ENCODE assay signal across 9 cellular contexts in genomic region chr12:96219700-96220206, GRCh38. TPM values are rescaled to one million over a fixed set of nuclear protein-coding genes. Genes with fewer than 3 reads are reported as not detected.
A peak's percentile ranks its signal among the peaks of the same experiment; 100 is the strongest.
DNase-seq lines count a peak whose midpoint lies in the region; ATAC-seq, FAIRE-seq and TF ChIP-seq lines count a peak whose summit lies in the region.
"Had no signal": no experiment of that assay in that cellular context is flagged by ENCODE, and none has a peak within 500 bp of the region (broad histone marks: within the 10 kb centered on the region; RNA-seq: fewer than 3 reads in every experiment).

No MANE protein-coding gene starts in this region.

- no peaks in the 10 kb centered on the region for H3K9me3 Mint-ChIP-seq in progenitor cell of endocrine pancreas (ENCODE audit: low read depth)

- CTCF ChIA-PET in HepG2 (lab: Yijun Ruan, JAX; ENCODE audit: low intra/inter-chr PET ratio, low total read pairs): no interaction called here
- CTCF ChIA-PET in RWPE1 (lab: Yijun Ruan, JAX): interaction anchor here (0.6 kb wide), 1 partner anchor 297 kb away, joined by 3 read pairs; no protein-coding TSS in a partner anchor

- H3K4me3 ChIP-seq in HepG2 (replicated peaks in 1 of 3; ENCODE audit: insufficient read depth in 1 of 3, low read depth in 2 of 3, low read length in 3 of 3) (peak overlapping the region; percentile 19 to 47 (median 29); a peak in 4 of 6 replicates), right lobe of liver (no peak overlapping the region), small intestine (ENCODE audit: low read depth in 1 of 2, low read length in 2 of 2) (no peak overlapping the region)
- H3K4me3 ChIP-seq: thyroid gland had no signal

- no peak for TF ChIP-seq CTCF in HepG2 (CRISPR knock-in tag; IDR thresholded peaks at IDR 0.05)
- no peak for TF ChIP-seq CTCF in right lobe of liver (IDR thresholded peaks at IDR 0.05)
- TF ChIP-seq CTCF in RWPE1 (conservative IDR thresholded peaks at IDR 0.05; ENCODE audit: low read depth): no peak
- TF ChIP-seq CTCF in progenitor cell of endocrine pancreas (IDR thresholded peaks at IDR 0.05; ENCODE audit: unreplicated experiment): no peak

- peak overlapping the region; percentile 60 for H3K27ac ChIP-seq in HepG2 (ENCODE audit: extremely low read length, insufficient read depth, low read length)
- H3K27ac ChIP-seq in right lobe of liver: no peak overlapping the region
- H3K27ac ChIP-seq in RWPE1: peak overlapping the region; percentile 100
- H3K27ac ChIP-seq in small intestine (ENCODE audit: low read depth in 1 of 2, low read length in 1 of 2): no peak overlapping the region

- no peaks in the 10 kb centered on the region for H3K36me3 Mint-ChIP-seq in progenitor cell of endocrine pancreas (ENCODE audit: insufficient read depth)

- in situ Hi-C loops in HepG2 (cut with HindIII; ENCODE audit: extremely low pct_ligation_motif_present, low pct_unique_long_range_greater_than_20kb): loop anchor here (25.0 kb wide), 1 partner anchor 293 kb away; no protein-coding TSS in a partner anchor

- POLR2A ChIA-PET in HepG2 (lab: Yijun Ruan, JAX): no interaction called here
- POLR2A ChIA-PET in RWPE1 (lab: Yijun Ruan, JAX; ENCODE audit: low non-redundant PET): interaction anchor here (1.0 kb wide), 1 partner anchor 182 kb away, joined by 3 read pairs; no protein-coding TSS in a partner anchor

- intact Hi-C loops in HepG2 (cut with micrococcal nuclease; ENCODE audit: unreplicated experiment): loop anchor here (5.0 to 10.0 kb wide), 3 partner anchors 45 to 283 kb away; no protein-coding TSS in a partner anchor
- intact Hi-C loops in right lobe of liver (cut with DNase I): loop anchor here in 1 of 2 donors (10.0 kb wide), 1 partner anchor 155 kb away; no protein-coding TSS in a partner anchor

- no peak overlapping the region for H3K27ac Mint-ChIP-seq in progenitor cell of endocrine pancreas

- H3K36me3 ChIP-seq in HepG2 (replicated peaks in 1 of 2; ENCODE audit: control insufficient read depth in 1 of 2, insufficient read depth in 2 of 2, low read length in 2 of 2): no peaks in the 10 kb centered on the region
- peaks cover 0 to 2% (median 0%) of the 10 kb centered on the region in 4 donors for H3K36me3 ChIP-seq in right lobe of liver
- peaks cover 0 to 3% of the 10 kb centered on the region in 2 donors for H3K36me3 ChIP-seq in small intestine (ENCODE audit: control insufficient read depth in 2 of 2, insufficient read depth in 2 of 2, low read length in 2 of 2)

- H3K9me3 ChIP-seq in HepG2 (ENCODE audit: low read length) (no peaks in the 10 kb centered on the region), right lobe of liver (no peaks in the 10 kb centered on the region), small intestine (ENCODE audit: control insufficient read depth, low read depth) (no peaks in the 10 kb centered on the region)
- H3K9me3 ChIP-seq: thyroid gland had no signal

- TF ChIP-seq RAD21 in HepG2 (CRISPR knock-in tag; IDR thresholded peaks at IDR 0.05): no peak

- H3K9ac ChIP-seq in HepG2 (ENCODE audit: insufficient read depth, low read depth, low read length): peak overlapping the region; percentile 44

- 71% methylated on average over 13 of the region's 15 CpGs for WGBS in HepG2 (ENCODE audit: low lambda C conversion rate)
- WGBS in right lobe of liver (ENCODE audit: insufficient coverage, low coverage, low lambda C conversion rate, missing lambda C conversion rate): 66% methylated on average over 5 of the region's 15 CpGs
- WGBS in small intestine, 3 donors: 88 to 89% (median 89%) methylated on average over 15 of the region's 15 CpGs

- H3K27me3 Mint-ChIP-seq in progenitor cell of endocrine pancreas: no peaks in the 10 kb centered on the region

- DNase-seq in HepG2 (ENCODE audit: low spot score) (peak; percentile 50), right lobe of liver (no peak), RWPE1 (ENCODE audit: low spot score) (peak; percentile 99), fibroblast of the conjunctiva (ENCODE audit: low read depth) (peak; percentile 89), progenitor cell of endocrine pancreas (ENCODE audit: low spot score, unreplicated experiment) (no peak), small intestine (no peak), NOMO-1 treated with dmso at 0.1 percent for 144 hours (lab: John Stamatoyannopoulos, UW; ENCODE audit: unreplicated experiment) (no peak)
- DNase-seq in activated T-cell treated with anti-CD3 and anti-CD28 coated beads, Interleukin-2, amount 50 U/mL, for 1 hour: no peak

- no peaks in the 10 kb centered on the region for H4K20me1 ChIP-seq in HepG2 (ENCODE audit: insufficient read depth, low read length)

- ATAC-seq in HepG2: peak; percentile 60
- ATAC-seq in right lobe of liver: no peak

- H3K27me3 ChIP-seq in HepG2 (ENCODE audit: control insufficient read depth in 1 of 2, insufficient read depth in 2 of 2, low read length in 2 of 2): no peaks in the 10 kb centered on the region
- no peaks in the 10 kb centered on the region for H3K27me3 ChIP-seq in right lobe of liver
- H3K27me3 ChIP-seq in small intestine (ENCODE audit: control insufficient read depth in 2 of 2, insufficient read depth in 2 of 2, low read length in 2 of 2): no peaks in the 10 kb centered on the region
- H3K27me3 ChIP-seq: thyroid gland had no signal

- peaks cover 2% of the 10 kb centered on the region for H3K4me1 Mint-ChIP-seq in progenitor cell of endocrine pancreas (ENCODE audit: low read depth)

- H2AFZ ChIP-seq in HepG2 (ENCODE audit: low read length): no peak overlapping the region

- FAIRE-seq in HepG2 (lab: Jason Lieb, UNC): no peak
- no peak for FAIRE-seq in small intestine (lab: Jason Lieb, UNC)

- H3K79me2 ChIP-seq in HepG2 (ENCODE audit: insufficient read depth, low read length): no peaks in the 10 kb centered on the region

- H3K4me3 Mint-ChIP-seq in progenitor cell of endocrine pancreas (ENCODE audit: low read depth): no peak overlapping the region

- no TSS peak for BruUV-seq in HepG2 (replicated peaks; lab: Mats Ljungman, UMichigan)

- TF ChIP-seq POLR2A in HepG2 (IDR thresholded peaks at IDR 0.05; ENCODE audit: insufficient read depth in 1 of 2, low read depth in 2 of 2, low read length in 2 of 2): no peak
- TF ChIP-seq POLR2A in right lobe of liver (IDR thresholded peaks at IDR 0.05): no peak

- peak overlapping the region; percentile 69 for H3K4me2 ChIP-seq in HepG2 (ENCODE audit: low read depth, low read length)

- peaks cover 68% of the 10 kb centered on the region for H3K4me1 ChIP-seq in HepG2 (ENCODE audit: insufficient read depth, low read length)
- peaks cover 0 to 9% (median 0%) of the 10 kb centered on the region in 4 donors for H3K4me1 ChIP-seq in right lobe of liver
- H3K4me1 ChIP-seq in small intestine (ENCODE audit: control insufficient read depth in 2 of 2, insufficient read depth in 1 of 2, low read depth in 1 of 2, low read length in 1 of 2): no peaks in the 10 kb centered on the region

- TF ChIP-seq EP300 in HepG2 (IDR thresholded peaks at IDR 0.05; ENCODE audit: low read depth in 2 of 2, low read length in 2 of 2): no peak
- no peak for TF ChIP-seq EP300 in HepG2 (CRISPR knock-in tag; IDR thresholded peaks at IDR 0.05; ENCODE audit: borderline replicate concordance)

TF ChIP-seq in HepG2, 621 proteins besides CTCF, POLR2A, EP300 and RAD21 (continues in another document):
- TF ChIP-seq, protein P1, sequence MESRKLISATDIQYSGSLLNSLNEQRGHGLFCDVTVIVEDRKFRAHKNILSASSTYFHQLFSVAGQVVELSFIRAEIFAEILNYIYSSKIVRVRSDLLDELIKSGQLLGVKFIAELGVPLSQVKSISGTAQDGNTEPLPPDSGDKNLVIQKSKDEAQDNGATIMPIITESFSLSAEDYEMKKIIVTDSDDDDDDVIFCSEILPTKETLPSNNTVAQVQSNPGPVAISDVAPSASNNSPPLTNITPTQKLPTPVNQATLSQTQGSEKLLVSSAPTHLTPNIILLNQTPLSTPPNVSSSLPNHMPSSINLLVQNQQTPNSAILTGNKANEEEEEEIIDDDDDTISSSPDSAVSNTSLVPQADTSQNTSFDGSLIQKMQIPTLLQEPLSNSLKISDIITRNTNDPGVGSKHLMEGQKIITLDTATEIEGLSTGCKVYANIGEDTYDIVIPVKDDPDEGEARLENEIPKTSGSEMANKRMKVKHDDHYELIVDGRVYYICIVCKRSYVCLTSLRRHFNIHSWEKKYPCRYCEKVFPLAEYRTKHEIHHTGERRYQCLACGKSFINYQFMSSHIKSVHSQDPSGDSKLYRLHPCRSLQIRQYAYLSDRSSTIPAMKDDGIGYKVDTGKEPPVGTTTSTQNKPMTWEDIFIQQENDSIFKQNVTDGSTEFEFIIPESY (CRISPR knock-in tag; IDR thresholded peaks at IDR 0.05): peak; percentile 88
- TF ChIP-seq ZNF549 (CRISPR knock-in tag; IDR thresholded peaks at IDR 0.05): no peak

RNA-seq across cellular contexts. Expression of gene ELK3, which starts 25.6 kb away (rescaled TPM):
- 3.0 and 3.2 TPM in 2 replicates for total RNA-seq in HepG2 (2016; rRNA removed; fragmentation: Illumina TruSeq; extraction: Trizol)
- total RNA-seq in HepG2 (2016; cell fraction: cytosol; rRNA removed; fragmentation: Illumina TruSeq; extraction: Trizol; ENCODE audit: low read depth): 1.2 and 1.3 TPM in 2 replicates
- total RNA-seq in HepG2 (2016; cell fraction: insoluble cytoplasmic fraction; rRNA removed; fragmentation: Illumina TruSeq; extraction: Trizol): 2.3 and 2.7 TPM in 2 replicates
- total RNA-seq in HepG2 (2016; cell fraction: membrane; rRNA removed; fragmentation: Illumina TruSeq; extraction: Trizol): 4.8 and 5.0 TPM in 2 replicates
- total RNA-seq in HepG2 (2016; cell fraction: nucleus; rRNA removed; fragmentation: Illumina TruSeq; extraction: Trizol): 2.7 and 3.9 TPM in 2 replicates
- 2.4 and 2.9 TPM in 2 replicates for polyA plus RNA-seq in HepG2 (2011; rRNA removed)
- 1.5 and 2.1 TPM in 2 replicates for polyA plus RNA-seq in HepG2 (2011; cell fraction: cytosol; rRNA removed)
- polyA plus RNA-seq in HepG2 (2011; cell fraction: nucleus; rRNA removed): 1.2 and 2.1 TPM in 2 replicates
- polyA plus RNA-seq in HepG2 (2012): 1.8 and 2.5 TPM in 2 replicates
- 1.5 and 2.0 TPM in 2 replicates for polyA plus RNA-seq in HepG2 (2016; cell fraction: cytosol; fragmentation: Illumina TruSeq; extraction: Trizol; ENCODE audit: low read depth)
- polyA plus RNA-seq in HepG2 (2016; cell fraction: insoluble cytoplasmic fraction; fragmentation: Illumina TruSeq; extraction: Trizol; ENCODE audit: low read depth): 4.0 and 4.7 TPM in 2 replicates
- polyA plus RNA-seq in HepG2 (2016; cell fraction: membrane; fragmentation: Illumina TruSeq; extraction: Trizol; ENCODE audit: low read depth): 3.8 and 4.8 TPM in 2 replicates
- polyA plus RNA-seq in HepG2 (2016; cell fraction: nucleus; fragmentation: Illumina TruSeq; extraction: Trizol; ENCODE audit: insufficient read depth, low read depth): 3.9 and 4.5 TPM in 2 replicates
- 5.5 and 9.6 TPM in 2 replicates for polyA minus RNA-seq in HepG2 (2011; rRNA and poly(A)+ RNA removed; ENCODE audit: low replicate concordance)
- polyA minus RNA-seq in HepG2 (2011; cell fraction: cytosol; rRNA and poly(A)+ RNA removed): 3.2 and 3.3 TPM in 2 replicates
- 2.6 and 2.7 TPM in 2 replicates for polyA minus RNA-seq in HepG2 (2011; cell fraction: nucleus; rRNA and poly(A)+ RNA removed)
- total RNA-seq in right lobe of liver: 10 to 100 TPM in 1 of 6 experiments, 1 to 10 TPM in 5; 5.3 to 11.2 (median 5.8) TPM
- 4.2 and 5.4 TPM in 2 replicates for total RNA-seq in progenitor cell of endocrine pancreas
- polyA plus RNA-seq in small intestine: 10 to 100 TPM in 1 of 3 donors, 1 to 10 TPM in 1, under 1 TPM in 1; 0.67 to 15.9 (median 6.2) TPM

Comparison
In these comparisons a context has a peak if more than half of its experiments do, and no peak if none do; other contexts are left out.
1. DNase-seq: peak in HepG2 (single experiment), RWPE1 (single experiment) and fibroblast of the conjunctiva (single experiment); none in right lobe of liver (0 of 3), progenitor cell of endocrine pancreas (single experiment), small intestine (single experiment), NOMO-1 treated with dmso at 0.1 percent for 144 hours (single experiment) and activated T-cell treated with anti-CD3 and anti-CD28 coated beads, Interleukin-2, amount 50 U/mL, for 1 hour (single experiment).
2. H3K27ac ChIP-seq: peak in HepG2 (single experiment) and RWPE1 (single experiment); none in right lobe of liver (0 of 3) and small intestine (0 of 2).
3. H3K4me3 ChIP-seq: peak in HepG2 (3 of 3); none in right lobe of liver (0 of 3) and small intestine (0 of 2).